10 cellular contexts compared by ENCODE assay signal in genomic region chr7:102425639-102426267, GRCh38. TPM values are rescaled to one million over a fixed set of nuclear protein-coding genes. Genes with fewer than 3 reads are reported as not detected.
A peak's percentile ranks its signal among the peaks of the same experiment; 100 is the strongest.
DNase-seq lines count a peak whose midpoint lies in the region; ATAC-seq, FAIRE-seq and TF ChIP-seq lines count a peak whose summit lies in the region.
"Had no signal": no experiment of that assay in that cellular context is flagged by ENCODE, and none has a peak within 500 bp of the region (broad histone marks: within the 10 kb centered on the region; RNA-seq: fewer than 3 reads in every experiment).

No MANE protein-coding gene starts in this region.

- peaks cover 9% of the 10 kb centered on the region for H4K20me1 ChIP-seq in astrocyte (ENCODE audit: insufficient read depth, low read length)

- H3K4me1 ChIP-seq in astrocyte (ENCODE audit: insufficient read depth, low read length) (no peaks in the 10 kb centered on the region), suprapubic skin (peaks cover 9% of the 10 kb centered on the region)
- H3K4me1 ChIP-seq: tibial artery had no signal

- H3K4me1 Mint-ChIP-seq in T-helper 17 cell = peaks cover 47% of the 10 kb centered on the region
- H3K4me1 Mint-ChIP-seq in astrocyte (ENCODE audit: low read depth, unreplicated experiment) = peaks cover 7% of the 10 kb centered on the region
- H3K4me1 Mint-ChIP-seq in natural killer cell = peaks cover 47 to 61% of the 10 kb centered on the region in 2 donors

- no peak for TF ChIP-seq EP300 in suprapubic skin (IDR thresholded peaks at IDR 0.05)

- H3K9me3 ChIP-seq in T-helper 17 cell (ENCODE audit: control insufficient read depth, low read length, poor library complexity, severe bottlenecking) (no peaks in the 10 kb centered on the region), astrocyte (ENCODE audit: insufficient read depth, low read depth, low read length) (no peaks in the 10 kb centered on the region), suprapubic skin (no peaks in the 10 kb centered on the region)
- H3K9me3 ChIP-seq: tibial artery had no signal

- no peak overlapping the region for H3K4me2 ChIP-seq in astrocyte (ENCODE audit: low read length)

- TF ChIP-seq CTCF in astrocyte (IDR thresholded peaks at IDR 0.05; ENCODE audit: insufficient read depth, low read depth, low read length) (no peak), natural killer cell (IDR thresholded peaks at IDR 0.05) (no peak), suprapubic skin (IDR thresholded peaks at IDR 0.05) (no peak)

- no peak overlapping the region for H2AFZ ChIP-seq in astrocyte (ENCODE audit: low read depth, low read length)

- H3K9me3 Mint-ChIP-seq in astrocyte (ENCODE audit: unreplicated experiment) (no peaks in the 10 kb centered on the region), natural killer cell (no peaks in the 10 kb centered on the region)

- peak overlapping the region; percentile 93 for H3K4me3 Mint-ChIP-seq in T-helper 17 cell
- H3K4me3 Mint-ChIP-seq in astrocyte (ENCODE audit: unreplicated experiment) = peak overlapping the region; percentile 56
- H3K4me3 Mint-ChIP-seq in natural killer cell = peak overlapping the region; percentile 91

- FAIRE-seq in astrocyte (lab: Jason Lieb, UNC) = no peak
- FAIRE-seq: TTC549 had no signal

- H3K79me2 ChIP-seq in astrocyte (ENCODE audit: insufficient read depth, low read length) = no peaks in the 10 kb centered on the region

- H3K36me3 Mint-ChIP-seq in T-helper 17 cell (ENCODE audit: low read depth) (peaks cover 3% of the 10 kb centered on the region), astrocyte (ENCODE audit: low read depth, unreplicated experiment) (peaks cover 11% of the 10 kb centered on the region), natural killer cell (no peaks in the 10 kb centered on the region)

- intact Hi-C loops in natural killer cell (cut with micrococcal nuclease) = loop anchor here (1.0 kb wide), 1 partner anchor 10 kb away; no protein-coding TSS in a partner anchor

- H3K27me3 Mint-ChIP-seq in T-helper 17 cell (no peaks in the 10 kb centered on the region), astrocyte (ENCODE audit: low read depth, unreplicated experiment) (no peaks in the 10 kb centered on the region), natural killer cell (ENCODE audit: low read depth in 2 of 2) (no peaks in the 10 kb centered on the region)

- H3K36me3 ChIP-seq in astrocyte (ENCODE audit: insufficient read depth, low read length) (peaks cover 2% of the 10 kb centered on the region), suprapubic skin (peaks cover 48% of the 10 kb centered on the region)

- H3K27me3 ChIP-seq in astrocyte (ENCODE audit: insufficient read depth, low read length) (no peaks in the 10 kb centered on the region), suprapubic skin (no peaks in the 10 kb centered on the region)
- H3K27me3 ChIP-seq: tibial artery had no signal

- no peak overlapping the region for H3K4me3 ChIP-seq in astrocyte (ENCODE audit: insufficient read depth, low read depth, low read length)
- no peak overlapping the region for H3K4me3 ChIP-seq in suprapubic skin
- H3K4me3 ChIP-seq: tibial artery had no signal

- TF ChIP-seq POLR2A in suprapubic skin (IDR thresholded peaks at IDR 0.05) = peak in 1 of 2 donors; percentile 43

- peak; percentile 74 to 85 (median 84) for DNase-seq in T-helper 17 cell
- no peak for DNase-seq in astrocyte (ENCODE audit: low read depth)
- DNase-seq in natural killer cell = peak; percentile 84
- DNase-seq in suprapubic skin (ENCODE audit: low spot score in 2 of 2) = no peak
- no peak for DNase-seq in DMS79 (lab: John Stamatoyannopoulos, UW)
- DNase-seq in DMS153 (lab: John Stamatoyannopoulos, UW) = no peak

- ATAC-seq in GM18861 (IDR thresholded peaks at IDR 0.05; ENCODE audit: unreplicated experiment) (peak; percentile 48), HG02981 (IDR thresholded peaks at IDR 0.05; ENCODE audit: unreplicated experiment) (peak; percentile 67), T-helper 17 cell (peak; percentile 89), natural killer cell (peak; percentile 85 to 94 (median 91))

- 80% methylated on average over 25 of the region's 25 CpGs for whole genome bisulfite sequencing in suprapubic skin

- no peak overlapping the region for H3K9ac ChIP-seq in astrocyte (ENCODE audit: low read length)

- H3K27ac Mint-ChIP-seq in T-helper 17 cell = peak overlapping the region; percentile 100
- H3K27ac Mint-ChIP-seq in astrocyte (ENCODE audit: unreplicated experiment) = no peak overlapping the region
- peak overlapping the region; percentile 99 to 100 for H3K27ac Mint-ChIP-seq in natural killer cell

- no peak overlapping the region for H3K27ac ChIP-seq in astrocyte (ENCODE audit: low read depth, low read length)
- H3K27ac ChIP-seq in suprapubic skin = peak overlapping the region; percentile 56
- H3K27ac ChIP-seq: tibial artery had no signal

RNA-seq across cellular contexts. Expression of gene ORAI2, which starts 7.6 kb away (rescaled TPM):
- total RNA-seq in T-helper 17 cell = 10 to 100 TPM; 33.9 to 50.5 TPM
- total RNA-seq in astrocyte = 57.6 and 64.4 TPM in 2 replicates
- 10 to 100 TPM; 39.1 to 55.0 (median 41.3) TPM for total RNA-seq in natural killer cell
- total RNA-seq in suprapubic skin = 1 to 10 TPM; 4.3 to 7.0 (median 5.0) TPM

RNA-seq across cellular contexts. Expression of gene PRKRIP1, which starts 29.6 kb away (rescaled TPM):
- 10 to 100 TPM; 38.0 to 44.0 TPM for total RNA-seq in T-helper 17 cell
- total RNA-seq in astrocyte = 35.1 and 37.3 TPM in 2 replicates
- 10 to 100 TPM; 38.2 to 44.2 (median 39.5) TPM for total RNA-seq in natural killer cell
- 10 to 100 TPM; 21.5 to 54.7 (median 23.3) TPM for total RNA-seq in suprapubic skin

RNA-seq across cellular contexts. Expression of gene ALKBH4, which starts 38.9 kb away (rescaled TPM):
- 1 to 10 TPM; 4.4 to 5.5 TPM for total RNA-seq in T-helper 17 cell
- total RNA-seq in astrocyte = 8.7 and 12.4 TPM in 2 replicates
- total RNA-seq in natural killer cell = 1 to 10 TPM; 4.1 to 9.2 (median 9.1) TPM
- 10 to 100 TPM; 17.9 to 41.1 (median 26.7) TPM for total RNA-seq in suprapubic skin

RNA-seq across cellular contexts. Expression of gene LRWD1, which starts 39.0 kb away (rescaled TPM):
- total RNA-seq in T-helper 17 cell = 10 to 100 TPM; 13.5 to 15.2 TPM
- 26.2 and 28.5 TPM in 2 replicates for total RNA-seq in astrocyte
- 10 to 100 TPM; 20.0 to 24.1 (median 20.4) TPM for total RNA-seq in natural killer cell
- total RNA-seq in suprapubic skin = 10 to 100 TPM in 3 of 4 donors, 1 to 10 TPM in 1; 9.8 to 19.2 (median 16.4) TPM

RNA-seq across cellular contexts. Expression of gene POLR2J, which starts 53.0 kb away (rescaled TPM):
- total RNA-seq in T-helper 17 cell (10 to 100 TPM; 35.6 to 37.9 TPM), astrocyte (36.9 and 41.4 TPM in 2 replicates), natural killer cell (10 to 100 TPM; 35.3 to 44.5 (median 44.5) TPM), suprapubic skin (10 to 100 TPM in 3 of 4 donors, 1 to 10 TPM in 1; 9.5 to 29.0 (median 19.3) TPM)

Comparison
In these comparisons a context has a peak if more than half of its experiments do, and no peak if none do; other contexts are left out.
1. DNase-seq: peak in T-helper 17 cell (3 of 3) and natural killer cell (single experiment); none in astrocyte (single experiment), suprapubic skin (0 of 2), DMS79 (single experiment) and DMS153 (single experiment).
2. Peak in every context shown above with its lines, with median percentiles within 50 percentile points of each other: ATAC-seq and H3K4me3 Mint-ChIP-seq.